In genomic region chr6:169237496-169238134, GRCh38 we compare ENCODE assay signal across 27 cellular contexts. TPM values are rescaled to one million over a fixed set of nuclear protein-coding genes. Genes with fewer than 3 reads are reported as not detected.
"Had no signal": no experiment of that assay in that cellular context is flagged by ENCODE, and none has a peak within 500 bp of the region (broad histone marks: within the 10 kb centered on the region; RNA-seq: fewer than 3 reads in every experiment).

No MANE protein-coding gene starts in this region.

- H3K36me3 ChIP-seq: left lung, pancreas, transverse colon had no signal

- DNase-seq: activated B cell treated with CpG ODN at 0.5 μM for 24 hours; activated CD4-positive, alpha-beta T cell treated with anti-CD3 and anti-CD28 coated beads for 36 hours; activated CD4-positive, alpha-beta T cell treated with anti-CD3 and anti-CD28 coated beads, Interleukin-2, amount 50 U/mL, for 4 hours; activated gamma-delta T cell; activated T-cell treated with anti-CD3 and anti-CD28 coated beads, Interleukin-2, amount 50 U/mL, for 48 hours; brain microvascular endothelial cell; central memory CD4-positive, alpha-beta T cell; effector memory CD4-positive, alpha-beta T cell; glutamatergic neuron; immature natural killer cell; kidney glomerular epithelial cell; natural killer cell; pancreas; right cardiac atrium; stimulated activated CD4-positive, alpha-beta T cell treated with anti-CD3 and anti-CD28 coated beads, Interleukin-2, amount 100 ng/mL, for 24 hours; stimulated activated naive CD8-positive, alpha-beta T cell treated with anti-CD3 and anti-CD28 coated beads, Interleukin-15, amount 100 ng/mL, for 72 hours; T1000; transverse colon had no signal

- H3K36me3 Mint-ChIP-seq: immature natural killer cell, natural killer cell had no signal

- H3K4me1 Mint-ChIP-seq: activated B cell treated with CpG ODN at 0.5 μM for 24 hours; activated CD4-positive, alpha-beta T cell treated with anti-CD3 and anti-CD28 coated beads for 36 hours; immature natural killer cell; mesothelial cell of epicardium; natural killer cell; stimulated activated naive CD8-positive, alpha-beta T cell treated with anti-CD3 and anti-CD28 coated beads, Interleukin-15, amount 100 ng/mL, for 72 hours had no signal

- H3K4me3 Mint-ChIP-seq: activated B cell treated with CpG ODN at 0.5 μM for 24 hours; activated CD4-positive, alpha-beta T cell treated with anti-CD3 and anti-CD28 coated beads for 36 hours; immature natural killer cell; mesothelial cell of epicardium; natural killer cell; stimulated activated effector memory CD8-positive, alpha-beta T cell treated with anti-CD3 and anti-CD28 coated beads, Interleukin-12 subunit alpha, Interleukin-12 subunit beta, amount 100 ng/mL, for 72 hours; stimulated activated naive CD8-positive, alpha-beta T cell treated with anti-CD3 and anti-CD28 coated beads, Interleukin-15, amount 100 ng/mL, for 72 hours; T-helper 1 cell treated with Interleukin-12 subunit alpha and Interleukin-12 subunit beta and Interleukin-4 antibody, amounts not matched to agents 30 μg/mL and 1 μg/mL, for 36 hours had no signal

- H3K9me3 ChIP-seq: ascending aorta, pancreas, transverse colon had no signal

- H3K27me3 ChIP-seq: ascending aorta, brain microvascular endothelial cell, hepatocyte, left lung, pancreas, transverse colon had no signal

- H3K4me3 ChIP-seq: ascending aorta, hepatocyte, left lung, pancreas, transverse colon had no signal

- ATAC-seq: activated CD4-positive, alpha-beta T cell treated with anti-CD3 and anti-CD28 coated beads for 36 hours; activated naive CD4-positive, alpha-beta T cell treated with anti-CD3 and anti-CD28 coated beads, Interleukin-2, amount 50 U/mL, for 72 hours; esophagus mucosa; left lung; natural killer cell; pancreas; right cardiac atrium; stimulated activated effector memory CD8-positive, alpha-beta T cell treated with anti-CD3 and anti-CD28 coated beads, Interleukin-12 subunit alpha, Interleukin-12 subunit beta, amount 100 ng/mL, for 72 hours; stimulated activated naive CD8-positive, alpha-beta T cell treated with anti-CD3 and anti-CD28 coated beads, Interleukin-15, amount 100 ng/mL, for 72 hours had no signal

- H3K27ac ChIP-seq: brain microvascular endothelial cell, hepatocyte, left lung, pancreas, transverse colon had no signal

- H3K27ac Mint-ChIP-seq: activated B cell treated with CpG ODN at 0.5 μM for 24 hours; activated CD4-positive, alpha-beta T cell treated with anti-CD3 and anti-CD28 coated beads for 36 hours; activated naive CD4-positive, alpha-beta T cell treated with anti-CD3 and anti-CD28 coated beads, Interleukin-2, amount 50 U/mL, for 72 hours; immature natural killer cell; mesothelial cell of epicardium; natural killer cell; stimulated activated effector memory CD8-positive, alpha-beta T cell treated with anti-CD3 and anti-CD28 coated beads, Interleukin-12 subunit alpha, Interleukin-12 subunit beta, amount 100 ng/mL, for 72 hours; stimulated activated naive CD8-positive, alpha-beta T cell treated with anti-CD3 and anti-CD28 coated beads, Interleukin-15, amount 100 ng/mL, for 72 hours; T-helper 1 cell treated with Interleukin-12 subunit alpha and Interleukin-12 subunit beta and Interleukin-4 antibody, amounts not matched to agents 30 μg/mL and 1 μg/mL, for 36 hours had no signal

- H3K4me1 ChIP-seq: ascending aorta, left lung, pancreas, transverse colon had no signal

- H3K27me3 Mint-ChIP-seq: activated B cell treated with CpG ODN at 0.5 μM for 24 hours had no signal

RNA-seq across cellular contexts. Expression of gene THBS2, which starts 16.0 kb away (rescaled TPM):
- total RNA-seq: activated B cell treated with CpG ODN at 0.5 μM for 24 hours; activated CD4-positive, alpha-beta T cell treated with anti-CD3 and anti-CD28 coated beads for 36 hours; activated naive CD4-positive, alpha-beta T cell treated with anti-CD3 and anti-CD28 coated beads, Interleukin-2, amount 50 U/mL, for 72 hours; dermis microvascular lymphatic vessel endothelial cell; natural killer cell had no signal
